ENCODE assay signal across 2 cellular contexts in the genomic region with DNA sequence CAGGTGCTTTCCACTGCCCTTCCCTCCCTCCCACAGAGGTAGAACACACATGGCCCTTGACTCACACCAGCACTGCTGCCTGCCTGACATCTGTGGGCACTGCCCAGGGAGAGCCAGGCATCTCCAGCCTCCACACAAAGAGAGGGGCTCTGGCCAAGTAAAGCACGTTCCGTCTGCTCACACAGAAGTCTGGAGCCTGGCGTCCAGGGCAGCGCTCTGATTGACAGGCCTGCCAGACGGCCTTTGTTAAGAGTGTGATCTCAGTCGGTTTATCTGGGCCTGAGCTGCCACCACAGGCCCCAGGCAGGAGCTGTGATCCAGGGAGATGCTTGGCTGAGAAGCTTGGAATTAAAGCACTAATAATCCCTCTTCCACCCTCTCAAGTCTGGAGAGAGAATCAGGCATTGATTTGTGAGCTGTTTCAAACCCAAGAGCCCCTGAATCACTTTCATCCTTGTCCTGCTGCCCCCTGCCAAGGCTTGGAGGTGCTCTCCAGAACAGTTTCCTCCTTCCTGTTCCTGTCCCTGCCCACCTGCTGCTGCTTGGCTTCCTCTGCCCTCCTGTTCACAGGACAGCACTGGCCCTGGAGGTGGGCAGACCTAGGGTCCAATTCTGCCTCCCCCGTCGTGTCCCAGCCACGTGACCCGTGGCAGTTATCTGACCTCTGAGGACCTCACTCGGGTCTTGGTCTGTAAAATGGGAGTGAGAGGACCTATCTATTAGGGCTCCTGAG.
TF ChIP-seq lines count a peak whose summit lies in the region.

No MANE protein-coding gene starts in this region.

TF ChIP-seq in GM23338, 12 proteins besides CTCF, POLR2A, EP300 and RAD21 (continues in another document):
- TF ChIP-seq EZH2 (IDR thresholded peaks at IDR 0.05; ENCODE audit: low read depth, unreplicated experiment) (no peak), ZNF462 (CRISPR knock-in tag; IDR thresholded peaks at IDR 0.05) (no peak), REST (IDR thresholded peaks at IDR 0.05; ENCODE audit: unreplicated experiment) (no peak), POLR2AphosphoS5 (IDR thresholded peaks at IDR 0.05; ENCODE audit: low read depth) (no peak), JUNB (IDR thresholded peaks at IDR 0.05; ENCODE audit: unreplicated experiment) (no peak), ZNF114 (CRISPR knock-in tag; IDR thresholded peaks at IDR 0.05) (no peak), CREB1 (CRISPR knock-in tag; IDR thresholded peaks at IDR 0.05; ENCODE audit: low read depth) (no peak), NANOG (IDR thresholded peaks at IDR 0.05; ENCODE audit: borderline replicate concordance) (no peak), EZH2phosphoT487 (IDR thresholded peaks at IDR 0.05; ENCODE audit: unreplicated experiment) (no peak)

TF ChIP-seq in H1, 55 proteins besides CTCF, POLR2A, EP300 and RAD21:
- no peak for TF ChIP-seq GABPA (IDR thresholded peaks at IDR 0.05; ENCODE audit: borderline replicate concordance, insufficient read depth, low read length)
TF ChIP-seq in H1: peak in this region for 0.
